In the genomic region with DNA sequence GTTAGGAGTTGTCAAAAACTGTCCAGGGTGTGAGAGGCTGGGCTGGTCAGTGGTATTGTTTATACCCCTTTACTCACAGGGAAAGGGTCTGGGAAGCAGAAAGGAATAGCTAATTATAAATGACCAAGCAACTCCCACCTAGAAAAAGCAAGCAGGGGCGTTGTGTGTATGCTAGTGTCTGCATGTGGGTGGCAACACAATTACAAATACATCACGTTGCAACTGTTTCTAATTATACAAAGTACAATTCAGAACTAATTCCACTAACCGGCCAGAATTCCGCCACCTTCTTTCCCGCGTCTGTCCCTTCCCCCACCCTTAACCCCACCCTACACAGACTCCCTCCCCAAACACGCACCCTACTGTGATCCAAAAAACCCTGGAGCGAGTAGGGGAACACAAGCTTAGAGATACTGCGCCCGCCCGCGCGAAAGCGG, we compare ENCODE assay signal across 8 cellular contexts. TPM values are rescaled to one million over a fixed set of nuclear protein-coding genes. Genes with fewer than 3 reads are reported as not detected.
DNase-seq lines count a peak whose midpoint lies in the region; ATAC-seq and TF ChIP-seq lines count a peak whose summit lies in the region.

No MANE protein-coding gene starts in this region.

- H4K91ac ChIP-seq in mesenchymal stem cell (ENCODE audit: low read length): no peak overlapping the region

- H3K27me3 ChIP-seq in mesenchymal stem cell (ENCODE audit: control insufficient read depth in 1 of 2, insufficient read depth in 1 of 2, low read length in 2 of 2): peaks cover 0 to 14% of the 10 kb centered on the region in 2 experiments
- H3K27me3 ChIP-seq in tibial nerve: peaks cover 0 to 55% of the 10 kb centered on the region in 2 donors

- no peak for TF ChIP-seq CTCF in astrocyte of the spinal cord (IDR thresholded peaks at IDR 0.05; ENCODE audit: low read depth, low read length)
- no peak for TF ChIP-seq CTCF in tibial nerve (IDR thresholded peaks at IDR 0.05)

- peaks cover 1% of the 10 kb centered on the region for H3K79me1 ChIP-seq in mesenchymal stem cell (replicated peaks; ENCODE audit: low read length, poor library complexity, severe bottlenecking)

- no peak overlapping the region for H2BK120ac ChIP-seq in mesenchymal stem cell (ENCODE audit: low read depth, low read length)

- no peak overlapping the region for H3K18ac ChIP-seq in mesenchymal stem cell (ENCODE audit: low read depth in 1 of 2, low read length in 2 of 2)

- H3K4me1 Mint-ChIP-seq in activated T-cell treated with anti-CD3 and anti-CD28 coated beads, Interleukin-2, amount 50 U/mL, for 72 hours (ENCODE audit: low read depth): peaks cover 25% of the 10 kb centered on the region

- H3K4me2 ChIP-seq in mesenchymal stem cell (ENCODE audit: low read length, poor library complexity, severe bottlenecking): peak overlapping the region; percentile 84

- no peak overlapping the region for H3K14ac ChIP-seq in mesenchymal stem cell (ENCODE audit: low read length in 2 of 2)

- DNase-seq in activated T-cell treated with anti-CD3 and anti-CD28 coated beads, Interleukin-2, amount 50 U/mL, for 72 hours: no peak
- DNase-seq in activated T-cell treated with anti-CD3 and anti-CD28 coated beads, Interleukin-2, amount 50 U/mL, for 1 hour: no peak
- DNase-seq in astrocyte of the spinal cord (ENCODE audit: low read depth, low spot score) (no peak), mesenchymal stem cell (no peak), tibial nerve (ENCODE audit: low spot score in 2 of 2) (no peak), NCI-H345 (lab: John Stamatoyannopoulos, UW) (no peak)

- in situ Hi-C loops in astrocyte of the spinal cord (cut with HindIII; ENCODE audit: low sequenced_read_pairs): no loop called here

- H2BK5ac ChIP-seq in mesenchymal stem cell (ENCODE audit: low read depth, low read length, poor library complexity, severe bottlenecking): no peak overlapping the region

- no peak overlapping the region for H3K4ac ChIP-seq in mesenchymal stem cell (ENCODE audit: low read depth in 1 of 2, low read length in 2 of 2)

- H3K27me3 Mint-ChIP-seq in activated T-cell treated with anti-CD3 and anti-CD28 coated beads, Interleukin-2, amount 50 U/mL, for 72 hours (ENCODE audit: low read depth): peaks cover 61% of the 10 kb centered on the region

- no peak for TF ChIP-seq POLR2A in tibial nerve (IDR thresholded peaks at IDR 0.05)

- H3K4me3 ChIP-seq in astrocyte of the spinal cord (ENCODE audit: low read depth, low read length): peak overlapping the region; percentile 88
- H3K4me3 ChIP-seq in mesenchymal stem cell (ENCODE audit: insufficient read depth in 1 of 2, low read depth in 1 of 2, low read length in 2 of 2): peak overlapping the region; percentile 85 to 93
- H3K4me3 ChIP-seq in tibial nerve: peak overlapping the region; percentile 54 to 75 (median 60)

- no peaks in the 10 kb centered on the region for H3K9me3 ChIP-seq in mesenchymal stem cell (ENCODE audit: control insufficient read depth, low read length)
- H3K9me3 ChIP-seq in tibial nerve: no peaks in the 10 kb centered on the region

- H3K36me3 ChIP-seq in mesenchymal stem cell (ENCODE audit: control insufficient read depth in 1 of 2, insufficient read depth in 2 of 2, low read depth in 1 of 2, low read length in 2 of 2): no peaks in the 10 kb centered on the region
- no peaks in the 10 kb centered on the region for H3K36me3 ChIP-seq in tibial nerve

- H3K27ac ChIP-seq in mesenchymal stem cell (ENCODE audit: low read length, poor library complexity, severe bottlenecking) (no peak overlapping the region), tibial nerve (no peak overlapping the region)

- TF ChIP-seq EP300 in tibial nerve (IDR thresholded peaks at IDR 0.05): no peak

- no peak overlapping the region for H2AK5ac ChIP-seq in mesenchymal stem cell (ENCODE audit: low read length, severe bottlenecking)

- H2AFZ ChIP-seq in mesenchymal stem cell (ENCODE audit: low read depth, low read length): no peak overlapping the region

- H3K4me1 ChIP-seq in mesenchymal stem cell (ENCODE audit: control insufficient read depth, insufficient read depth, low read depth, low read length) (peaks cover 7% of the 10 kb centered on the region), tibial nerve (peaks cover 0 to 30% (median 11%) of the 10 kb centered on the region in 4 donors)

- WGBS in mesenchymal stem cell: 2% methylated on average over 13 of the region's 14 CpGs
- WGBS in tibial nerve, 2 donors: 2 to 10% methylated on average over 14 of the region's 14 CpGs

- H4K8ac ChIP-seq in mesenchymal stem cell (ENCODE audit: low read length): no peak overlapping the region

- H3K23ac ChIP-seq in mesenchymal stem cell (ENCODE audit: low read length in 2 of 2): no peak overlapping the region

- peak overlapping the region; percentile 13 for H2BK15ac ChIP-seq in mesenchymal stem cell (ENCODE audit: low read depth, poor library complexity, severe bottlenecking)

- H3K36me3 Mint-ChIP-seq in activated T-cell treated with anti-CD3 and anti-CD28 coated beads, Interleukin-2, amount 50 U/mL, for 72 hours (ENCODE audit: insufficient read depth in 2 of 2): no peaks in the 10 kb centered on the region

- H3K9ac ChIP-seq in mesenchymal stem cell (ENCODE audit: low read length): peak overlapping the region; percentile 78

- H3K27ac Mint-ChIP-seq in activated T-cell treated with anti-CD3 and anti-CD28 coated beads, Interleukin-2, amount 50 U/mL, for 72 hours: no peak overlapping the region

- no peak for ATAC-seq in activated T-cell treated with anti-CD3 and anti-CD28 coated beads, Interleukin-2, amount 50 U/mL, for 72 hours (replicated peaks in 1 of 2)
- ATAC-seq in GM18511 (IDR thresholded peaks at IDR 0.05; ENCODE audit: unreplicated experiment): no peak
- ATAC-seq in GM21737 (IDR thresholded peaks at IDR 0.05; ENCODE audit: unreplicated experiment): no peak

- no peaks in the 10 kb centered on the region for H3K9me3 Mint-ChIP-seq in activated T-cell treated with anti-CD3 and anti-CD28 coated beads, Interleukin-2, amount 50 U/mL, for 72 hours

- no peak overlapping the region for H2BK12ac ChIP-seq in mesenchymal stem cell (ENCODE audit: low read length in 2 of 2)

- H3K4me3 Mint-ChIP-seq in activated T-cell treated with anti-CD3 and anti-CD28 coated beads, Interleukin-2, amount 50 U/mL, for 72 hours: peak overlapping the region; percentile 89 to 94

RNA-seq across cellular contexts. Expression of a gene that starts 2.2 kb away (rescaled TPM):
- under 1 TPM; 0.23 to 0.62 TPM for total RNA-seq in activated T-cell treated with anti-CD3 and anti-CD28 coated beads, Interleukin-2, amount 50 U/mL, for 72 hours
- 1.0 TPM for polyA plus RNA-seq in mesenchymal stem cell (2013, experiment 1 of 2)
- 0.90 TPM for polyA plus RNA-seq in mesenchymal stem cell (2013, experiment 2 of 2)
- 1 to 10 TPM in 2 of 4 donors, under 1 TPM in 2; 0.22 to 5.4 (median 2.7) TPM for total RNA-seq in tibial nerve

RNA-seq across cellular contexts. Expression of a gene that starts 34.6 kb away (rescaled TPM):
- 10 to 100 TPM; 15.1 to 16.6 TPM for total RNA-seq in activated T-cell treated with anti-CD3 and anti-CD28 coated beads, Interleukin-2, amount 50 U/mL, for 72 hours
- 21.1 TPM for polyA plus RNA-seq in mesenchymal stem cell (2013, experiment 1 of 2)
- 23.4 TPM for polyA plus RNA-seq in mesenchymal stem cell (2013, experiment 2 of 2)
- 10 to 100 TPM in 3 of 4 donors, 1 to 10 TPM in 1; 6.6 to 84.1 (median 20.2) TPM for total RNA-seq in tibial nerve
